In the genomic region with DNA sequence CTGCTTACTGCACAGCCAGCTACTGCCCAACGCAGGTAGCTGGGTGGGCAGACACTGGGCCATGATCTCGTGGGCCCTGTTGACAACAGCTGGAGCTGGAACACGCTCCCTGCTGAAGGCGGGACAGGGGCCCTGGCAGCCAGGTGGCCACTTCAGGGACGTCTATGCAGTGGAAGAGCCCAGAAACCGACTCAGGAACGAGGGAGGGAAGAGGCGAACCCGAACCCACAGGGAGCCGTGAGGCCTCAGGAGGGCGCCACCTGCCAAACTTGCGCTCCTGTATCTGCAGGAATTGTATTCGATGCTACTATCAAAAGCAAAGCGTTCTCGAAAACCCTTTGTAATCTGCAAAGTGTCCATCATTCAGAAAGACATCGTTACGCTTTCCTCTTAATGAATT, we compare ENCODE assay signal across 9 cellular contexts.
A peak's percentile ranks its signal among the peaks of the same experiment; 100 is the strongest.
DNase-seq lines count a peak whose midpoint lies in the region; ATAC-seq and TF ChIP-seq lines count a peak whose summit lies in the region.
"Had no signal": no experiment of that assay in that cellular context is flagged by ENCODE, and none has a peak within 500 bp of the region (broad histone marks: within the 10 kb centered on the region; RNA-seq: fewer than 3 reads in every experiment).

No MANE protein-coding gene starts in this region.

- H4K20me1 ChIP-seq in OCI-LY3 (ENCODE audit: insufficient read depth, low read length), result no peaks in the 10 kb centered on the region

- no peaks in the 10 kb centered on the region for H3K4me1 ChIP-seq in OCI-LY3 (ENCODE audit: low read length)
- H3K4me1 ChIP-seq in thyroid gland, result peaks cover 3 to 10% of the 10 kb centered on the region in 2 donors
- H3K4me1 ChIP-seq: adrenal gland had no signal

- no peak overlapping the region for H3K4me2 ChIP-seq in OCI-LY3 (ENCODE audit: low read length)

- no peak overlapping the region for H3K9ac ChIP-seq in OCI-LY3 (ENCODE audit: low read length)

- H3K9me3 ChIP-seq in OCI-LY3 (ENCODE audit: insufficient read depth, low read length) (no peaks in the 10 kb centered on the region), thyroid gland (no peaks in the 10 kb centered on the region)
- H3K9me3 ChIP-seq: adrenal gland had no signal

- intact Hi-C loops in thyroid gland (cut with DNase I), result no loop called here

- DNase-seq in ACHN (peak; percentile 20), ELF-1 (ENCODE audit: low read depth, low spot score) (peak; percentile 55), iPS-NIHi11 (ENCODE audit: low spot score) (peak; percentile 77), GM03348 (ENCODE audit: low spot score) (no peak), NCI-H2081 treated with DMSO at 0.1 percent for 48 hours (lab: John Stamatoyannopoulos, UW) (no peak), thyroid gland (no peak)

- H3K36me3 ChIP-seq in OCI-LY3 (replicated peaks; ENCODE audit: low read depth, low read length) (no peaks in the 10 kb centered on the region), thyroid gland (no peaks in the 10 kb centered on the region)
- H3K36me3 ChIP-seq: adrenal gland had no signal

- ATAC-seq in GM21786 (IDR thresholded peaks at IDR 0.05; ENCODE audit: unreplicated experiment), result no peak

- in situ Hi-C loops in ACHN (cut with HindIII; ENCODE audit: low pct_ligation_motif_present, low pct_unique_long_range_greater_than_20kb, low sequenced_read_pairs), result no loop called here

- H3K27me3 ChIP-seq in OCI-LY3 (ENCODE audit: low read depth, low read length), result no peaks in the 10 kb centered on the region
- no peaks in the 10 kb centered on the region for H3K27me3 ChIP-seq in thyroid gland
- H3K27me3 ChIP-seq: adrenal gland had no signal

- TF ChIP-seq POLR2A in thyroid gland (IDR thresholded peaks at IDR 0.05), result no peak

- H3K27ac ChIP-seq in OCI-LY3 (ENCODE audit: low read length), result no peak overlapping the region
- H3K27ac ChIP-seq in thyroid gland, result peak overlapping the region in 1 of 3 donors; percentile 47
- H3K27ac ChIP-seq: adrenal gland had no signal

- H2AFZ ChIP-seq in OCI-LY3 (ENCODE audit: low read depth, low read length), result no peak overlapping the region

- 84 to 88% methylated on average over 17 of the region's 17 CpGs for WGBS in thyroid gland, 2 donors

- no peak overlapping the region for H3K4me3 ChIP-seq in OCI-LY3 (ENCODE audit: low read length)
- no peak overlapping the region for H3K4me3 ChIP-seq in thyroid gland (replicated peaks in 1 of 3)
- H3K4me3 ChIP-seq: adrenal gland had no signal

- peak; percentile 31; the same call in 1 of the 2 replicates for TF ChIP-seq CTCF in OCI-LY3 (IDR thresholded peaks at IDR 0.05; ENCODE audit: low read depth, low read length)
- TF ChIP-seq CTCF in thyroid gland (IDR thresholded peaks at IDR 0.05), result no peak

- H3K79me2 ChIP-seq in OCI-LY3 (ENCODE audit: low read length), result no peaks in the 10 kb centered on the region

Comparison
In these comparisons a context has a peak if more than half of its experiments do, and no peak if none do; other contexts are left out.
1. DNase-seq: peak in ACHN (single experiment), ELF-1 (single experiment) and iPS-NIHi11 (single experiment); none in GM03348 (single experiment), NCI-H2081 treated with DMSO at 0.1 percent for 48 hours (single experiment) and thyroid gland (0 of 2).